In the genomic region with DNA sequence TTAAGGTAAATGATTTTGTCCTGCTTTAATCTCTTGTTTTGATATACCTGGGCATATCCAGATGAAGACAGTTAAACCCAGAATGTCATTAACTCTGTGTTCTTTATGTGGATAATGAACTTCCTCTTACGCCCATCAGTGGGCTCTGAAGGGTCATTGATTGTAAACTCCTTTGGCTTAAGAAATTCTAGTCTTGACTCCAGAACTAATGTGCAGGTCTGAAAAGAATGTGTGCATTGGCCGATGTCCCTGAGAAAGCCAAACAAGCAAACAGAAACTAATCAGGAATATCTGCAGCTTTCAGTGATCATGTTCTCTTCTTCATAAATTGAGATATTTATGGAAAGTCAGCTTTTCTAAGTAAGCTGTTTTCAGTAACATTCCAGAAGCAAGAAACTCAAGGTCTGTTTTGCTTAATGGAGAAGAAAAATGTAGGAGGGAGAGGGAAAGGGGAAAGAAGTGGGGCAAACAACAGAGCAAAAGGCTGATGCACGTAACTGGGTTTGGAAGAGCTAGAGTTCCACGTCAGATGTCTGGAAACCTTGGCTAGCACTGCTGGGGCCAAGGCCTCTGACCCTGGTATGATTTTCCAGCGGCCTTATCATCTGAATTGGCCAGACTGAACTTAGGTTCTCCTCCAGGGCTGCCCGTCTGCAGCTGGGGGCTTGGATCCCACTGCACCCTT, we compare ENCODE assay signal across 16 cellular contexts.
A peak's percentile ranks its signal among the peaks of the same experiment; 100 is the strongest.
DNase-seq lines count a peak whose midpoint lies in the region; ATAC-seq and TF ChIP-seq lines count a peak whose summit lies in the region.
"Had no signal": no experiment of that assay in that cellular context is flagged by ENCODE, and none has a peak within 500 bp of the region (broad histone marks: within the 10 kb centered on the region; RNA-seq: fewer than 3 reads in every experiment).

No MANE protein-coding gene starts in this region.

- CTCF ChIA-PET in activated naive CD4-positive, alpha-beta T cell treated with anti-CD3 and anti-CD28 coated beads for 36 hours (lab: Charles Lee), result no interaction called here

- ATAC-seq in right cardiac atrium, result peak; percentile 45 to 55
- no peak for ATAC-seq in GM19455 (IDR thresholded peaks at IDR 0.05; ENCODE audit: unreplicated experiment)
- ATAC-seq: T-helper 17 cell had no signal

- TF ChIP-seq CTCF in osteoblast (IDR thresholded peaks at IDR 0.05; ENCODE audit: extremely low read depth, low read depth, low read length) (no peak), smooth muscle cell (IDR thresholded peaks at IDR 0.05; ENCODE audit: borderline replicate concordance, insufficient read depth, poor library complexity, severe bottlenecking) (no peak)

- H3K79me2 ChIP-seq in osteoblast (ENCODE audit: insufficient read depth, low read length) (no peaks in the 10 kb centered on the region), smooth muscle cell (ENCODE audit: low read depth) (no peaks in the 10 kb centered on the region)

- H2AFZ ChIP-seq in osteoblast (ENCODE audit: low read length), result peak overlapping the region; percentile 26
- no peak overlapping the region for H2AFZ ChIP-seq in smooth muscle cell (ENCODE audit: low read depth)

- H3K4me2 ChIP-seq in osteoblast (ENCODE audit: insufficient read depth, low read length), result no peak overlapping the region
- no peak overlapping the region for H3K4me2 ChIP-seq in smooth muscle cell

- no peaks in the 10 kb centered on the region for H3K36me3 ChIP-seq in osteoblast (ENCODE audit: insufficient read depth, low read length)
- no peaks in the 10 kb centered on the region for H3K36me3 ChIP-seq in smooth muscle cell (ENCODE audit: low read depth)
- H3K36me3 ChIP-seq: colonic mucosa, heart left ventricle had no signal

- H3K4me1 ChIP-seq in right cardiac atrium (ENCODE audit: control insufficient read depth, insufficient read depth, low read length) (no peaks in the 10 kb centered on the region), osteoblast (ENCODE audit: insufficient read depth, low read length) (peaks cover 13% of the 10 kb centered on the region), smooth muscle cell (ENCODE audit: low read depth) (peaks cover 3% of the 10 kb centered on the region)
- H3K4me1 ChIP-seq: colonic mucosa had no signal

- H4K20me1 ChIP-seq in osteoblast (ENCODE audit: insufficient read depth, low read length) (no peaks in the 10 kb centered on the region), smooth muscle cell (ENCODE audit: low read depth) (no peaks in the 10 kb centered on the region)

- no peaks in the 10 kb centered on the region for H3K27me3 Mint-ChIP-seq in activated naive CD4-positive, alpha-beta T cell treated with anti-CD3 and anti-CD28 coated beads for 36 hours (ENCODE audit: low read depth)

- H3K4me3 Mint-ChIP-seq in activated naive CD4-positive, alpha-beta T cell treated with anti-CD3 and anti-CD28 coated beads for 36 hours, result no peak overlapping the region
- H3K4me3 Mint-ChIP-seq: activated CD4-positive, alpha-beta T cell treated with anti-CD3 and anti-CD28 coated beads, Interleukin-2, amount 10 ng/mL, durations not matched to agents 24 days and 14 days; T-helper 17 cell had no signal

- H3K36me3 Mint-ChIP-seq in activated naive CD4-positive, alpha-beta T cell treated with anti-CD3 and anti-CD28 coated beads for 36 hours (ENCODE audit: low read depth), result no peaks in the 10 kb centered on the region

- intact Hi-C loops in right cardiac atrium (cut with DNase I) (no loop called here), cardiac septum (cut with DNase I) (no loop called here)
- intact Hi-C loops in activated naive CD4-positive, alpha-beta T cell treated with anti-CD3 and anti-CD28 coated beads for 36 hours (cut with micrococcal nuclease), result no loop called here

- H3K4me3 ChIP-seq in right cardiac atrium (ENCODE audit: low read length) (no peak overlapping the region), osteoblast (ENCODE audit: insufficient read depth, low read length) (no peak overlapping the region), smooth muscle cell (no peak overlapping the region)
- H3K4me3 ChIP-seq: colonic mucosa, heart left ventricle had no signal

- H3F3A ChIP-seq in smooth muscle cell (ENCODE audit: low read depth), result no peaks in the 10 kb centered on the region

- H3K27ac Mint-ChIP-seq in activated naive CD4-positive, alpha-beta T cell treated with anti-CD3 and anti-CD28 coated beads for 36 hours, result no peak overlapping the region
- H3K27ac Mint-ChIP-seq: activated CD4-positive, alpha-beta T cell treated with anti-CD3 and anti-CD28 coated beads, Interleukin-2, amount 10 ng/mL, durations not matched to agents 24 days and 14 days; T-helper 17 cell had no signal

- H3K27me3 ChIP-seq in right cardiac atrium (ENCODE audit: control insufficient read depth, insufficient read depth) (no peaks in the 10 kb centered on the region), osteoblast (ENCODE audit: insufficient read depth, low read length) (no peaks in the 10 kb centered on the region), smooth muscle cell (ENCODE audit: low read depth) (no peaks in the 10 kb centered on the region)
- H3K27me3 ChIP-seq: colonic mucosa, heart left ventricle had no signal

- 61% methylated on average over 6 of the region's 6 CpGs for WGBS in right cardiac atrium
- WGBS in smooth muscle cell (ENCODE audit: low lambda C conversion rate), result 73% methylated on average over 6 of the region's 6 CpGs

- DNase-seq in right cardiac atrium, result peak in 1 of 3 donors; percentile 74
- no peak for DNase-seq in cardiac septum (ENCODE audit: low spot score)
- DNase-seq in fibroblast of gingiva (ENCODE audit: low read depth), result peak; percentile 11
- DNase-seq in osteoblast (ENCODE audit: insufficient read length, low spot score, missing footprints), result no peak
- DNase-seq in cerebellum (ENCODE audit: low spot score), result no peak
- DNase-seq in activated naive CD4-positive, alpha-beta T cell treated with anti-CD3 and anti-CD28 coated beads for 36 hours, result no peak
- DNase-seq in smooth muscle cell (lab: John Stamatoyannopoulos, UW; ENCODE audit: unreplicated experiment), result no peak
- DNase-seq: ACHN; activated CD4-positive, alpha-beta T cell treated with anti-CD3 and anti-CD28 coated beads, Interleukin-2, amount 10 ng/mL, durations not matched to agents 24 days and 14 days; activated naive CD4-positive, alpha-beta T cell treated with anti-CD3 and anti-CD28 coated beads, Interleukin-2, amount 50 U/mL, for 16 hours; C1 segment of cervical spinal cord; colonic mucosa; heart left ventricle; NCI-H1105 treated with DMSO at 0.1 percent for 48 hours; T-helper 17 cell had no signal

- no peaks in the 10 kb centered on the region for H3K9me3 Mint-ChIP-seq in activated naive CD4-positive, alpha-beta T cell treated with anti-CD3 and anti-CD28 coated beads for 36 hours
- H3K9me3 Mint-ChIP-seq: activated CD4-positive, alpha-beta T cell treated with anti-CD3 and anti-CD28 coated beads, Interleukin-2, amount 10 ng/mL, durations not matched to agents 24 days and 14 days had no signal

- no peaks in the 10 kb centered on the region for H3K9me3 ChIP-seq in right cardiac atrium (ENCODE audit: control insufficient read depth, low read length)
- no peaks in the 10 kb centered on the region for H3K9me3 ChIP-seq in osteoblast (ENCODE audit: low read depth, low read length)
- no peaks in the 10 kb centered on the region for H3K9me3 ChIP-seq in smooth muscle cell (replicated peaks; ENCODE audit: low read depth)
- H3K9me3 ChIP-seq: colonic mucosa, heart left ventricle had no signal

- H3K27ac ChIP-seq in right cardiac atrium (ENCODE audit: low read length) (no peak overlapping the region), osteoblast (ENCODE audit: low read depth, low read length) (no peak overlapping the region), smooth muscle cell (ENCODE audit: low read depth) (no peak overlapping the region)
- H3K27ac ChIP-seq: colonic mucosa had no signal

- H3K4me1 Mint-ChIP-seq in activated naive CD4-positive, alpha-beta T cell treated with anti-CD3 and anti-CD28 coated beads for 36 hours (ENCODE audit: low read depth), result peaks cover under 1% of the 10 kb centered on the region
- H3K4me1 Mint-ChIP-seq: activated CD4-positive, alpha-beta T cell treated with anti-CD3 and anti-CD28 coated beads, Interleukin-2, amount 10 ng/mL, durations not matched to agents 24 days and 14 days; T-helper 17 cell had no signal

- H3K9ac ChIP-seq in smooth muscle cell (ENCODE audit: low read depth), result no peak overlapping the region
